20 cellular contexts compared by ENCODE assay signal in the genomic region with DNA sequence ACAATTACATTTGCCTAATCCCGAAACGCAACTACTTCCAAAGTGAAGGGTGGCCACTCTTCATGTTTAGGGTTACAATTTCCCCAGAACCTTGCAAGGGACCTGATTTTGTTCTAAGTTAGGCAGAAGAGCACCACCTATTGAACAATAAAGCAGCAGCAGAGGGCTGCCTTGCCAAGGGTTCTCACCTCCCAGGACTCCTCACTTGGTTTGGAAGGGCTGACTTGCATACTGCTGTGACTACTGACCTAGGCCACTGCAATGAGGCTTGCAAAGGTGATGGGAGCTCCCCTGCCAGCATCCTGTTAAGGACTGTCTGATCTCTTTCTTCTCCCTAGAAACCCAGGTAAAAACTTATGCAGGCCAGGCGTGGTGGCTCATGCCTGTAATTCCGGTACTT. TPM values are rescaled to one million over a fixed set of nuclear protein-coding genes. Genes with fewer than 3 reads are reported as not detected.
DNase-seq lines count a peak whose midpoint lies in the region; ATAC-seq and TF ChIP-seq lines count a peak whose summit lies in the region.
"Had no signal": no experiment of that assay in that cellular context is flagged by ENCODE, and none has a peak within 500 bp of the region (broad histone marks: within the 10 kb centered on the region; RNA-seq: fewer than 3 reads in every experiment).

No MANE protein-coding gene starts in this region.

- intact Hi-C loops in activated CD8-positive, alpha-beta T cell treated with anti-CD3 and anti-CD28 coated beads for 36 hours (cut with micrococcal nuclease), result no loop called here

- no peaks in the 10 kb centered on the region for H3K9me3 Mint-ChIP-seq in activated CD8-positive, alpha-beta T cell treated with anti-CD3 and anti-CD28 coated beads, Interleukin-2, amount 10 ng/mL, durations not matched to agents 7 days and 5 days (ENCODE audit: insufficient read depth)
- no peaks in the 10 kb centered on the region for H3K9me3 Mint-ChIP-seq in activated CD8-positive, alpha-beta T cell treated with anti-CD3 and anti-CD28 coated beads for 36 hours
- H3K9me3 Mint-ChIP-seq in stimulated activated effector memory CD8-positive, alpha-beta T cell treated with anti-CD3 and anti-CD28 coated beads, Interleukin-12 subunit alpha, Interleukin-12 subunit beta, amount 100 ng/mL, for 72 hours, result no peaks in the 10 kb centered on the region
- H3K9me3 Mint-ChIP-seq: activated naive CD8-positive, alpha-beta T cell treated with anti-CD3 and anti-CD28 coated beads, Interleukin-2, amount 10 ng/mL, durations not matched to agents 7 days and 5 days had no signal

- ATAC-seq in activated CD8-positive, alpha-beta T cell treated with anti-CD3 and anti-CD28 coated beads, Interleukin-2, amount 10 ng/mL, durations not matched to agents 7 days and 5 days, result no peak
- no peak for ATAC-seq in activated CD8-positive, alpha-beta T cell treated with anti-CD3 and anti-CD28 coated beads for 36 hours
- no peak for ATAC-seq in stimulated activated effector memory CD8-positive, alpha-beta T cell treated with anti-CD3 and anti-CD28 coated beads, Interleukin-12 subunit alpha, Interleukin-12 subunit beta, amount 100 ng/mL, for 72 hours
- ATAC-seq: heart right ventricle had no signal

- H3K4me1 Mint-ChIP-seq in activated CD8-positive, alpha-beta T cell treated with anti-CD3 and anti-CD28 coated beads, Interleukin-2, amount 10 ng/mL, durations not matched to agents 7 days and 5 days (ENCODE audit: low read depth), result peaks cover 2% of the 10 kb centered on the region
- H3K4me1 Mint-ChIP-seq in activated CD8-positive, alpha-beta T cell treated with anti-CD3 and anti-CD28 coated beads for 36 hours (ENCODE audit: low read depth), result no peaks in the 10 kb centered on the region
- peaks cover 35% of the 10 kb centered on the region for H3K4me1 Mint-ChIP-seq in stimulated activated effector memory CD8-positive, alpha-beta T cell treated with anti-CD3 and anti-CD28 coated beads, Interleukin-12 subunit alpha, Interleukin-12 subunit beta, amount 100 ng/mL, for 72 hours

- peaks cover 43% of the 10 kb centered on the region for H3K36me3 Mint-ChIP-seq in activated CD8-positive, alpha-beta T cell treated with anti-CD3 and anti-CD28 coated beads, Interleukin-2, amount 10 ng/mL, durations not matched to agents 7 days and 5 days (ENCODE audit: low read depth)
- H3K36me3 Mint-ChIP-seq in activated CD8-positive, alpha-beta T cell treated with anti-CD3 and anti-CD28 coated beads for 36 hours (ENCODE audit: low read depth), result peaks cover 27% of the 10 kb centered on the region
- peaks cover 84% of the 10 kb centered on the region for H3K36me3 Mint-ChIP-seq in stimulated activated effector memory CD8-positive, alpha-beta T cell treated with anti-CD3 and anti-CD28 coated beads, Interleukin-12 subunit alpha, Interleukin-12 subunit beta, amount 100 ng/mL, for 72 hours

- DNase-seq in activated CD8-positive, alpha-beta T cell treated with anti-CD3 and anti-CD28 coated beads, Interleukin-2, amount 10 ng/mL, durations not matched to agents 7 days and 5 days, result no peak
- DNase-seq in activated CD8-positive, alpha-beta T cell treated with anti-CD3 and anti-CD28 coated beads for 36 hours, result no peak
- DNase-seq in NB4 (ENCODE audit: low read depth) (peak; percentile 11), choroid plexus epithelial cell (ENCODE audit: low read depth) (no peak), SIG-M5 (lab: John Stamatoyannopoulos, UW) (no peak), NCI-H1694 (lab: John Stamatoyannopoulos, UW) (no peak)
- no peak for DNase-seq in stimulated activated effector memory CD8-positive, alpha-beta T cell treated with anti-CD3 and anti-CD28 coated beads, Interleukin-12 subunit alpha, Interleukin-12 subunit beta, amount 100 ng/mL, for 72 hours (ENCODE audit: low spot score in 2 of 2)
- DNase-seq in activated CD8-positive, alpha-beta memory T cell treated with anti-CD3 and anti-CD28 coated beads for 24 hours, result no peak
- DNase-seq: activated naive CD8-positive, alpha-beta T cell treated with anti-CD3 and anti-CD28 coated beads, Interleukin-2, amount 10 ng/mL, durations not matched to agents 7 days and 5 days; EL; heart right ventricle; islet precursor cell; KG1; NCI-H446; ovary; SHP77 treated with DMSO at 0.1 percent for 48 hours; stimulated activated naive CD4-positive, alpha-beta T cell had no signal

- no peak for TF ChIP-seq POLR2A in NB4 (IDR thresholded peaks at IDR 0.05; ENCODE audit: extremely low read depth, insufficient read length)

- H3K4me3 ChIP-seq in NB4 (ENCODE audit: low read depth, low read length) (no peak overlapping the region), choroid plexus epithelial cell (ENCODE audit: low read depth, low read length) (no peak overlapping the region)
- H3K4me3 ChIP-seq: heart right ventricle, ovary had no signal

- CTCF ChIA-PET in activated CD8-positive, alpha-beta T cell treated with anti-CD3 and anti-CD28 coated beads, Interleukin-2, amount 10 ng/mL, durations not matched to agents 7 days and 5 days (lab: Charles Lee), result no interaction called here
- CTCF ChIA-PET in activated CD8-positive, alpha-beta T cell treated with anti-CD3 and anti-CD28 coated beads for 36 hours (lab: Charles Lee), result no interaction called here

- H3K27me3 Mint-ChIP-seq in activated CD8-positive, alpha-beta T cell treated with anti-CD3 and anti-CD28 coated beads, Interleukin-2, amount 10 ng/mL, durations not matched to agents 7 days and 5 days (ENCODE audit: low read depth), result no peaks in the 10 kb centered on the region
- no peaks in the 10 kb centered on the region for H3K27me3 Mint-ChIP-seq in activated CD8-positive, alpha-beta T cell treated with anti-CD3 and anti-CD28 coated beads for 36 hours
- H3K27me3 Mint-ChIP-seq: activated naive CD8-positive, alpha-beta T cell treated with anti-CD3 and anti-CD28 coated beads, Interleukin-2, amount 10 ng/mL, durations not matched to agents 7 days and 5 days had no signal

- H3K4me3 Mint-ChIP-seq in activated CD8-positive, alpha-beta T cell treated with anti-CD3 and anti-CD28 coated beads, Interleukin-2, amount 10 ng/mL, durations not matched to agents 7 days and 5 days, result no peak overlapping the region
- H3K4me3 Mint-ChIP-seq in activated CD8-positive, alpha-beta T cell treated with anti-CD3 and anti-CD28 coated beads for 36 hours, result no peak overlapping the region
- H3K4me3 Mint-ChIP-seq in stimulated activated effector memory CD8-positive, alpha-beta T cell treated with anti-CD3 and anti-CD28 coated beads, Interleukin-12 subunit alpha, Interleukin-12 subunit beta, amount 100 ng/mL, for 72 hours, result no peak overlapping the region
- H3K4me3 Mint-ChIP-seq: activated naive CD8-positive, alpha-beta T cell treated with anti-CD3 and anti-CD28 coated beads, Interleukin-2, amount 10 ng/mL, durations not matched to agents 7 days and 5 days had no signal

- POLR2A ChIA-PET in activated CD8-positive, alpha-beta T cell treated with anti-CD3 and anti-CD28 coated beads, Interleukin-2, amount 10 ng/mL, durations not matched to agents 7 days and 5 days (lab: Charles Lee), result no interaction called here
- POLR2A ChIA-PET in activated CD8-positive, alpha-beta T cell treated with anti-CD3 and anti-CD28 coated beads for 36 hours (lab: Charles Lee), result interaction anchor here (0.6 kb wide), 1 partner anchor 212 kb away, joined by 3 read pairs; no protein-coding TSS in a partner anchor

- no peak for TF ChIP-seq CTCF in activated CD8-positive, alpha-beta T cell treated with anti-CD3 and anti-CD28 coated beads for 36 hours (IDR thresholded peaks at IDR 0.05)
- TF ChIP-seq CTCF in NB4 (IDR thresholded peaks at IDR 0.05; ENCODE audit: low read depth, low read length) (no peak), choroid plexus epithelial cell (conservative IDR thresholded peaks at IDR 0.05; ENCODE audit: low read depth, low read length) (peak; percentile 16)

- H3K27ac Mint-ChIP-seq in activated CD8-positive, alpha-beta T cell treated with anti-CD3 and anti-CD28 coated beads, Interleukin-2, amount 10 ng/mL, durations not matched to agents 7 days and 5 days, result peak overlapping the region; percentile 28
- no peak overlapping the region for H3K27ac Mint-ChIP-seq in activated CD8-positive, alpha-beta T cell treated with anti-CD3 and anti-CD28 coated beads for 36 hours
- peak overlapping the region; percentile 85 for H3K27ac Mint-ChIP-seq in stimulated activated effector memory CD8-positive, alpha-beta T cell treated with anti-CD3 and anti-CD28 coated beads, Interleukin-12 subunit alpha, Interleukin-12 subunit beta, amount 100 ng/mL, for 72 hours
- H3K27ac Mint-ChIP-seq: activated naive CD8-positive, alpha-beta T cell treated with anti-CD3 and anti-CD28 coated beads, Interleukin-2, amount 10 ng/mL, durations not matched to agents 7 days and 5 days had no signal

RNA-seq across cellular contexts. Expression of gene MTOR, which starts 14.2 kb away (rescaled TPM):
- total RNA-seq in activated CD8-positive, alpha-beta T cell treated with anti-CD3 and anti-CD28 coated beads, Interleukin-2, amount 10 ng/mL, durations not matched to agents 7 days and 5 days, result 10 to 100 TPM; 55.9 to 57.5 TPM
- total RNA-seq in activated CD8-positive, alpha-beta T cell treated with anti-CD3 and anti-CD28 coated beads for 36 hours, result 10 to 100 TPM; 34.7 to 36.8 TPM

RNA-seq across cellular contexts. Expression of gene UBIAD1, which starts 24.8 kb away (rescaled TPM):
- total RNA-seq in activated CD8-positive, alpha-beta T cell treated with anti-CD3 and anti-CD28 coated beads, Interleukin-2, amount 10 ng/mL, durations not matched to agents 7 days and 5 days, result 10 to 100 TPM; 30.8 to 33.7 TPM
- 10 to 100 TPM; 24.0 to 26.2 TPM for total RNA-seq in activated CD8-positive, alpha-beta T cell treated with anti-CD3 and anti-CD28 coated beads for 36 hours

RNA-seq across cellular contexts. Expression of gene ANGPTL7, which starts 59.0 kb away (rescaled TPM):
- total RNA-seq in activated CD8-positive, alpha-beta T cell treated with anti-CD3 and anti-CD28 coated beads, Interleukin-2, amount 10 ng/mL, durations not matched to agents 7 days and 5 days, result not detected
- total RNA-seq in activated CD8-positive, alpha-beta T cell treated with anti-CD3 and anti-CD28 coated beads for 36 hours, result not detected
- total RNA-seq: activated CD8-positive, alpha-beta memory T cell treated with anti-CD3 and anti-CD28 coated beads for 36 hours; activated naive CD8-positive, alpha-beta T cell treated with anti-CD3 and anti-CD28 coated beads, Interleukin-2, amount 10 ng/mL, durations not matched to agents 7 days and 5 days; lung microvascular endothelial cell; T-helper 2 cell treated with Interferon-gamma antibody and Interleukin-4, amounts not matched to agents 100 ng/mL and 5 ng/mL, for 36 hours had no signal
